Comparison of ENCODE assay signal across 15 cellular contexts in genomic region chr10:80281292-80281691, GRCh38. TPM values are rescaled to one million over a fixed set of nuclear protein-coding genes. Genes with fewer than 3 reads are reported as not detected.
A peak's percentile ranks its signal among the peaks of the same experiment; 100 is the strongest.
DNase-seq lines count a peak whose midpoint lies in the region; ATAC-seq lines count a peak whose summit lies in the region.
"Had no signal": no experiment of that assay in that cellular context is flagged by ENCODE, and none has a peak within 500 bp of the region (broad histone marks: within the 10 kb centered on the region; RNA-seq: fewer than 3 reads in every experiment).

No MANE protein-coding gene starts in this region.

- DNase-seq in MV-4-11 (lab: John Stamatoyannopoulos, UW) (peak; percentile 2), mucosa of gallbladder (ENCODE audit: low spot score) (peak; percentile 7), T-helper 1 cell (no peak), amniotic stem cell (lab: John Stamatoyannopoulos, UW) (no peak), cerebellum (ENCODE audit: low spot score) (no peak)
- DNase-seq: activated T-cell treated with anti-CD3 and anti-CD28 coated beads, Interleukin-2, amount 50 U/mL, for 72 hours; NCI-H1436 treated with DMSO at 0.1 percent for 48 hours; NCI-H510A treated with DMSO at 0.1 percent for 48 hours had no signal

- ATAC-seq in GM18502 (IDR thresholded peaks at IDR 0.05; ENCODE audit: poor library complexity, unreplicated experiment), result peak; percentile 58
- ATAC-seq in GM21786 (IDR thresholded peaks at IDR 0.05; ENCODE audit: unreplicated experiment), result peak; percentile 85
- ATAC-seq in HG03045 (IDR thresholded peaks at IDR 0.05; ENCODE audit: unreplicated experiment), result no peak
- ATAC-seq: activated CD4-positive, CD25-positive, alpha-beta regulatory T cell treated with anti-CD3 and anti-CD28 coated beads, Interleukin-2, amount 50 U/mL, for 24 hours; activated T-cell treated with anti-CD3 and anti-CD28 coated beads, Interleukin-2, amount 50 U/mL, for 72 hours; gastroesophageal sphincter; Panc1 had no signal

RNA-seq across cellular contexts. Expression of gene MAT1A, which starts 8.2 kb away (rescaled TPM):
- total RNA-seq in mucosa of gallbladder (0.98 TPM), cerebellum (not detected)
- total RNA-seq: activated T-cell treated with anti-CD3 and anti-CD28 coated beads, Interleukin-2, amount 50 U/mL, for 72 hours; endothelial cell of umbilical vein; gastroesophageal sphincter had no signal

Comparison
In these comparisons a context has a peak if more than half of its experiments do, and no peak if none do; other contexts are left out.
1. DNase-seq: peak in MV-4-11 (single experiment) and mucosa of gallbladder (single experiment); none in T-helper 1 cell (0 of 5), amniotic stem cell (single experiment) and cerebellum (single experiment).